8 cellular contexts compared by ENCODE assay signal in genomic region chr17:48997103-48997826, GRCh38. TPM values are rescaled to one million over a fixed set of nuclear protein-coding genes. Genes with fewer than 3 reads are reported as not detected.
DNase-seq lines count a peak whose midpoint lies in the region; ATAC-seq lines count a peak whose summit lies in the region.

IGF2BP1 (plus strand) TSS chr17:48997385; CDS start chr17:48997746, 361 bp downstream.

- peak within 1 kb of the TSS; percentile 76 for H3K4me2 ChIP-seq in neuronal stem cell (ENCODE audit: insufficient read depth, low read length, poor library complexity, severe bottlenecking)

- H3K27me3 Mint-ChIP-seq in effector memory CD8-positive, alpha-beta T cell = peaks cover 90 to 97% of the 10 kb centered on the region in 2 donors

- H3K4me3 Mint-ChIP-seq in effector memory CD8-positive, alpha-beta T cell = peak within 1 kb of the TSS; percentile 73 to 77

- peak within 1 kb of the TSS; percentile 99 for H3K23ac ChIP-seq in neuronal stem cell (ENCODE audit: low read depth, low read length, poor library complexity)

- H3K14ac ChIP-seq in neuronal stem cell (ENCODE audit: low read length) = peak within 1 kb of the TSS; percentile 94

- no peaks in the 10 kb centered on the region for H3K79me1 ChIP-seq in neuronal stem cell (ENCODE audit: low read depth, low read length)

- peak within 1 kb of the TSS; percentile 100 for H2BK5ac ChIP-seq in neuronal stem cell (ENCODE audit: low read length)

- H2AK5ac ChIP-seq in neuronal stem cell (ENCODE audit: low read depth, low read length) = peak within 1 kb of the TSS; percentile 93

- no CpG with 5 or more reads among the region's 62 CpGs for WGBS in neuronal stem cell (ENCODE audit: extremely low coverage in 2 of 2, insufficient read length in 2 of 2, insufficient replicate concordance in 1 of 2), 2 donors

- no peaks in the 10 kb centered on the region for H3K9me3 Mint-ChIP-seq in effector memory CD8-positive, alpha-beta T cell

- peak within 1 kb of the TSS; percentile 100 for H3K27ac ChIP-seq in neuronal stem cell (replicated peaks; ENCODE audit: low read length)

- H3K36me3 ChIP-seq in neuronal stem cell (replicated peaks in 1 of 2; ENCODE audit: control insufficient read depth in 2 of 2, insufficient read depth in 2 of 2, low read length in 2 of 2) = peaks cover 0 to 25% of the 10 kb centered on the region in 2 donors

- peak; percentile 4 to 13 for DNase-seq in activated CD4-positive, alpha-beta T cell treated with anti-CD3 and anti-CD28 coated beads for 4 hours
- no peak for DNase-seq in activated CD4-positive, alpha-beta T cell treated with anti-CD3 and anti-CD28 coated beads, Interleukin-2, amount 50 U/mL, for 4 hours
- DNase-seq in SK-N-DZ (ENCODE audit: low spot score) (peak; percentile 91), neuronal stem cell (ENCODE audit: low spot score) (peak; percentile 91), superior temporal gyrus (ENCODE audit: extremely low spot score) (no peak)
- DNase-seq in effector memory CD8-positive, alpha-beta T cell = no peak
- DNase-seq in central memory CD4-positive, alpha-beta T cell = no peak

- H3K27me3 ChIP-seq in neuronal stem cell (ENCODE audit: control insufficient read depth in 3 of 3, insufficient read depth in 3 of 3, low read depth in 1 of 3, low read length in 3 of 3) = no peaks in the 10 kb centered on the region

- peaks cover 22% of the 10 kb centered on the region for H3K36me3 Mint-ChIP-seq in effector memory CD8-positive, alpha-beta T cell (ENCODE audit: insufficient read depth)

- peak; percentile 22 for ATAC-seq in effector memory CD8-positive, alpha-beta T cell (replicated peaks)
- ATAC-seq in GM21786 (IDR thresholded peaks at IDR 0.05; ENCODE audit: unreplicated experiment) = no peak

- peak within 1 kb of the TSS; percentile 35 to 41 for H3K27ac Mint-ChIP-seq in effector memory CD8-positive, alpha-beta T cell

- peak within 1 kb of the TSS; percentile 98 for H3K9ac ChIP-seq in neuronal stem cell (ENCODE audit: low read depth, low read length, poor library complexity)

- H3K4me1 Mint-ChIP-seq in effector memory CD8-positive, alpha-beta T cell (ENCODE audit: low read depth in 2 of 2) = peaks cover 19 to 20% of the 10 kb centered on the region in 2 donors

- H2BK120ac ChIP-seq in neuronal stem cell (ENCODE audit: low read depth, low read length) = peak within 1 kb of the TSS; percentile 98

- H3K4ac ChIP-seq in neuronal stem cell (ENCODE audit: low read length) = peak within 1 kb of the TSS; percentile 95

- H4K8ac ChIP-seq in neuronal stem cell (ENCODE audit: low read depth, low read length) = no peak within 1 kb of the TSS

- no peak within 1 kb of the TSS for H4K91ac ChIP-seq in neuronal stem cell (ENCODE audit: low read depth, low read length, poor library complexity)

- peaks cover 2 to 11% of the 10 kb centered on the region in 2 donors for H3K4me1 ChIP-seq in neuronal stem cell (ENCODE audit: control insufficient read depth in 2 of 2, insufficient read depth in 1 of 2, low read depth in 1 of 2, low read length in 2 of 2)

- peak within 1 kb of the TSS; percentile 85 for H2AFZ ChIP-seq in neuronal stem cell (ENCODE audit: low read length)

- H3K9me3 ChIP-seq in neuronal stem cell (replicated peaks in 1 of 2; ENCODE audit: control insufficient read depth in 2 of 2, insufficient read depth in 1 of 2, low read depth in 1 of 2, low read length in 2 of 2) = no peaks in the 10 kb centered on the region

- H3K18ac ChIP-seq in neuronal stem cell (ENCODE audit: low read length) = peak within 1 kb of the TSS; percentile 95

- H2BK12ac ChIP-seq in neuronal stem cell (ENCODE audit: low read length) = no peak within 1 kb of the TSS

- peak within 1 kb of the TSS; percentile 71 for H2BK15ac ChIP-seq in neuronal stem cell (ENCODE audit: low read length)

- H3K4me3 ChIP-seq in neuronal stem cell (ENCODE audit: low read length in 2 of 2) = peak within 1 kb of the TSS; percentile 97 to 98

RNA-seq across cellular contexts. Expression of gene IGF2BP1, which starts in this region (rescaled TPM):
- 63.4 and 72.2 TPM in 2 replicates for polyA plus RNA-seq in SK-N-DZ (2014; cell fraction: cytosol; rRNA removed)
- polyA plus RNA-seq in SK-N-DZ (2014; cell fraction: nucleus; rRNA removed) = 47.9 and 78.5 TPM in 2 replicates
- polyA plus RNA-seq in neuronal stem cell (2013, experiment 1 of 2) = 77.2 TPM
- polyA plus RNA-seq in neuronal stem cell (2013, experiment 2 of 2) = 84.4 TPM

Comparison
In these comparisons a context has a peak if more than half of its experiments do, and no peak if none do; other contexts are left out.
1. DNase-seq: peak in activated CD4-positive, alpha-beta T cell treated with anti-CD3 and anti-CD28 coated beads for 4 hours (2 of 2), SK-N-DZ (single experiment) and neuronal stem cell (single experiment); none in activated CD4-positive, alpha-beta T cell treated with anti-CD3 and anti-CD28 coated beads, Interleukin-2, amount 50 U/mL, for 4 hours (0 of 2), effector memory CD8-positive, alpha-beta T cell (0 of 3), central memory CD4-positive, alpha-beta T cell (single experiment) and superior temporal gyrus (single experiment).